ENCODE assay signal across 10 cellular contexts in the genomic region with DNA sequence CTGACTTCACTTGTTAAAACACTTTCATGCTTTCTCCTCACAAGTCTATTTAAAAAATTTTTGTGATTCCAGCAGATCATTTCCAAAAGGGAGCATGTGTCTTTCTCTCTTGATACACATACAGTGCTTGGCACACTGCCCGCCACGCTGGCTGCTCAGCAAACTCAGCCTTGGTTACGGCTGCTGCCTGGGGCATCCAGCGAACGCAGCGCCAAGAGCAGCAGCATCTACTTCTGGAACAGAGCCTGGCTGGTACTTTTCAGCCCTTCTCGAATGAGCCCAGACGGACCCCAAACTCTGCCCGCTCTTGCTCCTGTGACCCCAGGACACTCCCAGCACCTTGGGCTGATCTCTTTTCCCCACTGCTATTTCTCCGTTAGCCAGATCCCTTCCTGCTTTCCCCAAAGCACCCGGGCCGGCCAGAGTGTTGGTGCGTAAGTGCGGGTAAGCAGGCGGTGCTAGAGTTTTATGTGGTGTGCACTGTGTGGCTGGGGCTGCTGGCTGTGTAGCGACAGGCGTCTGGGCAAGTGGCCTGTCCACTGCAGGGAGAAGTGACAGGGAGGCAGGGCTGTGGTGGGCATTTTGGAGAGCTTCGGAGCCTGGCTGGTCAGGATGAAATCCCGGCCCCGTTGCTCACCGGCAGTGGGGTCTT.
A peak's percentile ranks its signal among the peaks of the same experiment; 100 is the strongest.
DNase-seq lines count a peak whose midpoint lies in the region; ATAC-seq, FAIRE-seq and TF ChIP-seq lines count a peak whose summit lies in the region.
"Had no signal": no experiment of that assay in that cellular context is flagged by ENCODE, and none has a peak within 500 bp of the region (broad histone marks: within the 10 kb centered on the region; RNA-seq: fewer than 3 reads in every experiment).

No MANE protein-coding gene starts in this region.

- FAIRE-seq in astrocyte (lab: Jason Lieb, UNC) (no peak), kidney (lab: Jason Lieb, UNC) (no peak)
- FAIRE-seq: A204.1 had no signal

- H3K27me3 Mint-ChIP-seq in astrocyte (ENCODE audit: low read depth, unreplicated experiment): no peaks in the 10 kb centered on the region
- H3K27me3 Mint-ChIP-seq in activated naive CD4-positive, alpha-beta T cell treated with anti-CD3 and anti-CD28 coated beads, Interleukin-2, amount 10 ng/mL, durations not matched to agents 7 days and 5 days: peaks cover 4% of the 10 kb centered on the region

- ATAC-seq in GM21447 (IDR thresholded peaks at IDR 0.05; ENCODE audit: unreplicated experiment) (no peak), GM18873 (IDR thresholded peaks at IDR 0.05; ENCODE audit: low FRiP score, unreplicated experiment) (no peak)

- peaks cover 2% of the 10 kb centered on the region for H3K9me3 Mint-ChIP-seq in astrocyte (ENCODE audit: unreplicated experiment)
- H3K9me3 Mint-ChIP-seq in activated naive CD4-positive, alpha-beta T cell treated with anti-CD3 and anti-CD28 coated beads, Interleukin-2, amount 10 ng/mL, durations not matched to agents 7 days and 5 days: no peaks in the 10 kb centered on the region
- H3K9me3 Mint-ChIP-seq: dendritic cell treated with granulocyte-macrophage colony-stimulating factor and Interleukin-4, amounts not matched to agents 40 ng/mL and 50 ng/mL, for 4 days had no signal

- H3K4me3 ChIP-seq in astrocyte (ENCODE audit: insufficient read depth, low read depth, low read length): no peak overlapping the region
- H3K4me3 ChIP-seq in kidney (ENCODE audit: low read length in 2 of 2): no peak overlapping the region
- no peak overlapping the region for H3K4me3 ChIP-seq in thyroid gland (replicated peaks in 1 of 3)

- H3K79me2 ChIP-seq in astrocyte (ENCODE audit: insufficient read depth, low read length): no peaks in the 10 kb centered on the region

- H3K27ac Mint-ChIP-seq in astrocyte (ENCODE audit: unreplicated experiment): no peak overlapping the region
- H3K27ac Mint-ChIP-seq in activated naive CD4-positive, alpha-beta T cell treated with anti-CD3 and anti-CD28 coated beads, Interleukin-2, amount 10 ng/mL, durations not matched to agents 7 days and 5 days: no peak overlapping the region
- H3K27ac Mint-ChIP-seq: dendritic cell treated with granulocyte-macrophage colony-stimulating factor and Interleukin-4, amounts not matched to agents 40 ng/mL and 50 ng/mL, for 4 days had no signal

- H3K4me1 Mint-ChIP-seq in astrocyte (ENCODE audit: low read depth, unreplicated experiment): peaks cover 4% of the 10 kb centered on the region
- no peaks in the 10 kb centered on the region for H3K4me1 Mint-ChIP-seq in activated naive CD4-positive, alpha-beta T cell treated with anti-CD3 and anti-CD28 coated beads, Interleukin-2, amount 10 ng/mL, durations not matched to agents 7 days and 5 days

- no peak overlapping the region for H3K4me3 Mint-ChIP-seq in astrocyte (ENCODE audit: unreplicated experiment)
- H3K4me3 Mint-ChIP-seq in activated naive CD4-positive, alpha-beta T cell treated with anti-CD3 and anti-CD28 coated beads, Interleukin-2, amount 10 ng/mL, durations not matched to agents 7 days and 5 days: no peak overlapping the region
- H3K4me3 Mint-ChIP-seq: dendritic cell treated with granulocyte-macrophage colony-stimulating factor and Interleukin-4, amounts not matched to agents 40 ng/mL and 50 ng/mL, for 4 days had no signal

- no peak for TF ChIP-seq CTCF in astrocyte (IDR thresholded peaks at IDR 0.05; ENCODE audit: insufficient read depth, low read depth, low read length)
- TF ChIP-seq CTCF in kidney (IDR thresholded peaks at IDR 0.05; ENCODE audit: borderline replicate concordance, extremely low read depth, insufficient read depth): no peak
- TF ChIP-seq CTCF in thyroid gland (IDR thresholded peaks at IDR 0.05): no peak

- peak overlapping the region; percentile 3 for H3K4me2 ChIP-seq in astrocyte (ENCODE audit: low read length)

- H3K36me3 Mint-ChIP-seq in astrocyte (ENCODE audit: low read depth, unreplicated experiment): peaks cover 38% of the 10 kb centered on the region
- H3K36me3 Mint-ChIP-seq in activated naive CD4-positive, alpha-beta T cell treated with anti-CD3 and anti-CD28 coated beads, Interleukin-2, amount 10 ng/mL, durations not matched to agents 7 days and 5 days: no peaks in the 10 kb centered on the region

- H3K4me1 ChIP-seq in astrocyte (ENCODE audit: insufficient read depth, low read length): peaks cover 20% of the 10 kb centered on the region
- no peaks in the 10 kb centered on the region for H3K4me1 ChIP-seq in kidney (ENCODE audit: control insufficient read depth in 1 of 2, insufficient read depth in 1 of 2, low read depth in 1 of 2, low read length in 2 of 2)
- H3K4me1 ChIP-seq in thyroid gland: peaks cover 7 to 9% of the 10 kb centered on the region in 2 donors

- WGBS in thyroid gland, 2 donors: 48 to 62% methylated on average over 15 to 21 of the region's 21 CpGs

- no peak for TF ChIP-seq POLR2A in thyroid gland (IDR thresholded peaks at IDR 0.05)

- DNase-seq in DMS 273 (lab: John Stamatoyannopoulos, UW; ENCODE audit: unreplicated experiment): peak; percentile 31
- DNase-seq in DMS 273 treated with DMSO at 0.1 percent for 48 hours (lab: John Stamatoyannopoulos, UW): no peak
- DNase-seq in astrocyte (ENCODE audit: low read depth): peak; percentile 32
- peak; percentile 79 for DNase-seq in kidney
- peak; percentile 93 to 97 for DNase-seq in thyroid gland
- no peak for DNase-seq in activated naive CD4-positive, alpha-beta T cell treated with anti-CD3 and anti-CD28 coated beads, Interleukin-2, amount 10 ng/mL, durations not matched to agents 7 days and 5 days

- H4K20me1 ChIP-seq in astrocyte (ENCODE audit: insufficient read depth, low read length): peaks cover 69% of the 10 kb centered on the region

- H3K27me3 ChIP-seq in astrocyte (ENCODE audit: insufficient read depth, low read length) (no peaks in the 10 kb centered on the region), thyroid gland (no peaks in the 10 kb centered on the region)

- H3K9me3 ChIP-seq in astrocyte (ENCODE audit: insufficient read depth, low read depth, low read length) (no peaks in the 10 kb centered on the region), kidney (ENCODE audit: control insufficient read depth in 1 of 2, low read length in 2 of 2) (no peaks in the 10 kb centered on the region), thyroid gland (no peaks in the 10 kb centered on the region)

- no peak overlapping the region for H3K9ac ChIP-seq in astrocyte (ENCODE audit: low read length)
- no peak overlapping the region for H3K9ac ChIP-seq in kidney (ENCODE audit: low read length in 2 of 2)

- CTCF ChIA-PET in activated naive CD4-positive, alpha-beta T cell treated with anti-CD3 and anti-CD28 coated beads, Interleukin-2, amount 10 ng/mL, durations not matched to agents 7 days and 5 days (lab: Charles Lee): no interaction called here

- H2AFZ ChIP-seq in astrocyte (ENCODE audit: low read depth, low read length): no peak overlapping the region

- H3K27ac ChIP-seq in astrocyte (ENCODE audit: low read depth, low read length) (no peak overlapping the region), kidney (ENCODE audit: low read depth in 2 of 2, low read length in 2 of 2) (no peak overlapping the region), thyroid gland (peak overlapping the region in 2 of 3 donors; percentile 21 to 36)

- intact Hi-C loops in kidney (cut with DNase I): no loop called here
- intact Hi-C loops in thyroid gland (cut with DNase I): no loop called here

- H3K36me3 ChIP-seq in astrocyte (ENCODE audit: insufficient read depth, low read length) (peaks cover 21% of the 10 kb centered on the region), kidney (ENCODE audit: control insufficient read depth in 1 of 2, insufficient read depth in 2 of 2, low read length in 2 of 2) (no peaks in the 10 kb centered on the region), thyroid gland (no peaks in the 10 kb centered on the region)

Comparison
In these comparisons a context has a peak if more than half of its experiments do, and no peak if none do; other contexts are left out.
1. DNase-seq: peak in DMS 273 (single experiment), astrocyte (single experiment), kidney (single experiment) and thyroid gland (2 of 2); none in DMS 273 treated with DMSO at 0.1 percent for 48 hours (single experiment) and activated naive CD4-positive, alpha-beta T cell treated with anti-CD3 and anti-CD28 coated beads, Interleukin-2, amount 10 ng/mL, durations not matched to agents 7 days and 5 days (single experiment).
2. H3K27ac ChIP-seq: peak in thyroid gland (2 of 3); none in astrocyte (single experiment) and kidney (0 of 2).